In genomic region chr6:29627762-29628418, GRCh38 we compare ENCODE assay signal across 9 cellular contexts. TPM values are rescaled to one million over a fixed set of nuclear protein-coding genes. Genes with fewer than 3 reads are reported as not detected.
DNase-seq lines count a peak whose midpoint lies in the region; ATAC-seq and TF ChIP-seq lines count a peak whose summit lies in the region.
"Had no signal": no experiment of that assay in that cellular context is flagged by ENCODE, and none has a peak within 500 bp of the region (broad histone marks: within the 10 kb centered on the region; RNA-seq: fewer than 3 reads in every experiment).

No MANE protein-coding gene starts in this region.

- H3K27me3 Mint-ChIP-seq in activated T-helper 2 cell treated with anti-CD3 and anti-CD28 coated beads, Interferon-gamma antibody, Interleukin-2, Interleukin-4, amounts not matched to agents 10 μg/mL and 5 μg/mL and 100 μg/mL, durations not matched to agents 14 hours and 24 hours and 36 hours (ENCODE audit: low read depth) = peaks cover 53% of the 10 kb centered on the region
- peaks cover 13% of the 10 kb centered on the region for H3K27me3 Mint-ChIP-seq in stimulated activated naive CD8-positive, alpha-beta T cell treated with anti-CD3 and anti-CD28 coated beads, Interleukin-15, Interleukin-2, amounts not matched to agents 100 ng/mL and 50 ng/mL, for 24 hours

- ATAC-seq in HG03139 (IDR thresholded peaks at IDR 0.05; ENCODE audit: unreplicated experiment) = no peak

- H3K4me1 Mint-ChIP-seq in activated T-helper 2 cell treated with anti-CD3 and anti-CD28 coated beads, Interferon-gamma antibody, Interleukin-2, Interleukin-4, amounts not matched to agents 10 μg/mL and 5 μg/mL and 100 μg/mL, durations not matched to agents 14 hours and 24 hours and 36 hours (ENCODE audit: low read depth) = peaks cover 29% of the 10 kb centered on the region
- H3K4me1 Mint-ChIP-seq in stimulated activated naive CD8-positive, alpha-beta T cell treated with anti-CD3 and anti-CD28 coated beads, Interleukin-15, Interleukin-2, amounts not matched to agents 100 ng/mL and 50 ng/mL, for 24 hours (ENCODE audit: low read depth) = peaks cover 42% of the 10 kb centered on the region

- peak overlapping the region; percentile 84 for H3K4me2 ChIP-seq in fibroblast of lung (ENCODE audit: extremely low read depth, insufficient read depth, low read length)

- H3K9me3 Mint-ChIP-seq in activated T-helper 2 cell treated with anti-CD3 and anti-CD28 coated beads, Interferon-gamma antibody, Interleukin-2, Interleukin-4, amounts not matched to agents 10 μg/mL and 5 μg/mL and 100 μg/mL, durations not matched to agents 14 hours and 24 hours and 36 hours = no peaks in the 10 kb centered on the region
- H3K9me3 Mint-ChIP-seq in stimulated activated naive CD8-positive, alpha-beta T cell treated with anti-CD3 and anti-CD28 coated beads, Interleukin-15, Interleukin-2, amounts not matched to agents 100 ng/mL and 50 ng/mL, for 24 hours = no peaks in the 10 kb centered on the region

- H2AFZ ChIP-seq in fibroblast of lung (ENCODE audit: low read length) = peak overlapping the region; percentile 67

- H3K9ac ChIP-seq in fibroblast of lung (ENCODE audit: insufficient read depth, low read length) = peak overlapping the region; percentile 51

- H3K27me3 ChIP-seq in fibroblast of lung (ENCODE audit: control insufficient read depth, insufficient read depth, low read length) (no peaks in the 10 kb centered on the region), muscle layer of duodenum (ENCODE audit: low read depth, low read length) (no peaks in the 10 kb centered on the region)

- DNase-seq in NCI-H1417 (lab: John Stamatoyannopoulos, UW) (peak; percentile 10 to 67 (median 58)), NCI-H1417 treated with DMSO at 0.1 percent for 48 hours (lab: John Stamatoyannopoulos, UW) (no peak), OCI-M1 (lab: John Stamatoyannopoulos, UW) (peak; percentile 67), fibroblast of lung (ENCODE audit: low read depth in 2 of 2) (peak; percentile 87 to 89)
- no peak for DNase-seq in activated T-helper 2 cell treated with anti-CD3 and anti-CD28 coated beads, Interferon-gamma antibody, Interleukin-2, Interleukin-4, amounts not matched to agents 10 μg/mL and 5 μg/mL and 100 μg/mL, durations not matched to agents 14 hours and 24 hours and 36 hours (ENCODE audit: low spot score)

- peaks cover 3% of the 10 kb centered on the region for H3K36me3 Mint-ChIP-seq in activated T-helper 2 cell treated with anti-CD3 and anti-CD28 coated beads, Interferon-gamma antibody, Interleukin-2, Interleukin-4, amounts not matched to agents 10 μg/mL and 5 μg/mL and 100 μg/mL, durations not matched to agents 14 hours and 24 hours and 36 hours (ENCODE audit: low read depth)
- no peaks in the 10 kb centered on the region for H3K36me3 Mint-ChIP-seq in stimulated activated naive CD8-positive, alpha-beta T cell treated with anti-CD3 and anti-CD28 coated beads, Interleukin-15, Interleukin-2, amounts not matched to agents 100 ng/mL and 50 ng/mL, for 24 hours (ENCODE audit: low read depth)

- intact Hi-C loops in activated T-helper 2 cell treated with anti-CD3 and anti-CD28 coated beads, Interferon-gamma antibody, Interleukin-2, Interleukin-4, amounts not matched to agents 10 μg/mL and 5 μg/mL and 100 μg/mL, durations not matched to agents 14 hours and 24 hours and 36 hours (cut with micrococcal nuclease) = no loop called here

- no peaks in the 10 kb centered on the region for H3K79me2 ChIP-seq in fibroblast of lung (ENCODE audit: control insufficient read depth, insufficient read depth, low read length)

- H3K36me3 ChIP-seq in fibroblast of lung (ENCODE audit: control insufficient read depth, insufficient read depth, low read length) (peaks cover 6% of the 10 kb centered on the region), muscle layer of duodenum (ENCODE audit: control insufficient read depth in 1 of 2, insufficient read depth in 2 of 2, low read length in 2 of 2) (peaks cover 0 to 16% of the 10 kb centered on the region in 2 donors)

- H3K27ac ChIP-seq in fibroblast of lung (ENCODE audit: insufficient read depth, low read length) = peak overlapping the region; percentile 60
- H3K27ac ChIP-seq in muscle layer of duodenum (ENCODE audit: low read length) = peak overlapping the region; percentile 37
- H3K27ac ChIP-seq: C4-2B had no signal

- no peak overlapping the region for H3K27ac Mint-ChIP-seq in activated T-helper 2 cell treated with anti-CD3 and anti-CD28 coated beads, Interferon-gamma antibody, Interleukin-2, Interleukin-4, amounts not matched to agents 10 μg/mL and 5 μg/mL and 100 μg/mL, durations not matched to agents 14 hours and 24 hours and 36 hours
- peak overlapping the region; percentile 78 for H3K27ac Mint-ChIP-seq in stimulated activated naive CD8-positive, alpha-beta T cell treated with anti-CD3 and anti-CD28 coated beads, Interleukin-15, Interleukin-2, amounts not matched to agents 100 ng/mL and 50 ng/mL, for 24 hours

- peak overlapping the region; percentile 83 for H3K4me3 Mint-ChIP-seq in activated T-helper 2 cell treated with anti-CD3 and anti-CD28 coated beads, Interferon-gamma antibody, Interleukin-2, Interleukin-4, amounts not matched to agents 10 μg/mL and 5 μg/mL and 100 μg/mL, durations not matched to agents 14 hours and 24 hours and 36 hours (ENCODE audit: low read depth)
- peak overlapping the region; percentile 83 for H3K4me3 Mint-ChIP-seq in stimulated activated naive CD8-positive, alpha-beta T cell treated with anti-CD3 and anti-CD28 coated beads, Interleukin-15, Interleukin-2, amounts not matched to agents 100 ng/mL and 50 ng/mL, for 24 hours

- H4K20me1 ChIP-seq in fibroblast of lung (ENCODE audit: control insufficient read depth, extremely low read depth, insufficient read depth, low read length) = no peaks in the 10 kb centered on the region

- H3K9me3 ChIP-seq in fibroblast of lung (ENCODE audit: control insufficient read depth, insufficient read depth, low read depth, low read length) (no peaks in the 10 kb centered on the region), muscle layer of duodenum (ENCODE audit: control insufficient read depth in 1 of 2, low read length in 2 of 2) (no peaks in the 10 kb centered on the region)

- TF ChIP-seq CTCF in fibroblast of lung (conservative IDR thresholded peaks at IDR 0.05 in 1 of 2, IDR thresholded peaks at IDR 0.05 in 1 of 2; ENCODE audit: low read depth in 1 of 2, low read length in 2 of 2) = no peak

- peak overlapping the region; percentile 52 to 85 (median 72) for H3K4me3 ChIP-seq in fibroblast of lung (replicated peaks in 1 of 4; ENCODE audit: control extremely low read depth in 1 of 4, insufficient read depth in 1 of 4, low read depth in 3 of 4, low read length in 4 of 4)
- H3K4me3 ChIP-seq in muscle layer of duodenum (ENCODE audit: low read depth in 1 of 2, low read length in 2 of 2) = peak overlapping the region; percentile 63 to 76

- H3K4me1 ChIP-seq in fibroblast of lung (ENCODE audit: control insufficient read depth, extremely low read depth, insufficient read depth, low read length) (peaks cover 10% of the 10 kb centered on the region), muscle layer of duodenum (ENCODE audit: control insufficient read depth in 1 of 2, insufficient read depth in 2 of 2, low read length in 2 of 2) (peaks cover 5 to 31% of the 10 kb centered on the region in 2 donors)

RNA-seq across cellular contexts. Expression of gene GABBR1, which starts 5.1 kb away (rescaled TPM):
- total RNA-seq in activated T-helper 2 cell treated with anti-CD3 and anti-CD28 coated beads, Interferon-gamma antibody, Interleukin-2, Interleukin-4, amounts not matched to agents 10 μg/mL and 5 μg/mL and 100 μg/mL, durations not matched to agents 14 hours and 24 hours and 36 hours = 17.0 and 21.1 TPM in 2 replicates
- 10.5 and 13.4 TPM in 2 replicates for total RNA-seq in fibroblast of lung
- 8.7 and 10.9 TPM in 2 replicates for polyA plus RNA-seq in fibroblast of lung
- 7.3 and 9.1 TPM in 2 replicates for polyA plus RNA-seq in fibroblast of lung (2012)
- 9.1 and 25.4 TPM in 2 replicates for polyA minus RNA-seq in fibroblast of lung (ENCODE audit: low replicate concordance)

RNA-seq across cellular contexts. Expression of gene MOG, which starts 29.0 kb away (rescaled TPM):
- total RNA-seq in activated T-helper 2 cell treated with anti-CD3 and anti-CD28 coated beads, Interferon-gamma antibody, Interleukin-2, Interleukin-4, amounts not matched to agents 10 μg/mL and 5 μg/mL and 100 μg/mL, durations not matched to agents 14 hours and 24 hours and 36 hours = not detected in 2 replicates
- total RNA-seq in fibroblast of lung = not detected in 2 replicates
- polyA plus RNA-seq in fibroblast of lung = not detected in 2 replicates
- not detected in 2 replicates for polyA plus RNA-seq in fibroblast of lung (2012)
- not detected in 2 replicates for polyA minus RNA-seq in fibroblast of lung (ENCODE audit: low replicate concordance)

RNA-seq across cellular contexts. Expression of gene OR2H2, which starts 43.0 kb away (rescaled TPM):
- not detected in 2 replicates for total RNA-seq in activated T-helper 2 cell treated with anti-CD3 and anti-CD28 coated beads, Interferon-gamma antibody, Interleukin-2, Interleukin-4, amounts not matched to agents 10 μg/mL and 5 μg/mL and 100 μg/mL, durations not matched to agents 14 hours and 24 hours and 36 hours
- total RNA-seq in fibroblast of lung = not detected in 2 replicates
- polyA plus RNA-seq in fibroblast of lung = not detected in 2 replicates
- polyA plus RNA-seq in fibroblast of lung (2012) = not detected in 2 replicates
- not detected in 2 replicates for polyA minus RNA-seq in fibroblast of lung (ENCODE audit: low replicate concordance)

RNA-seq across cellular contexts. Expression of gene ZFP57, which starts 53.1 kb away (rescaled TPM):
- total RNA-seq in activated T-helper 2 cell treated with anti-CD3 and anti-CD28 coated beads, Interferon-gamma antibody, Interleukin-2, Interleukin-4, amounts not matched to agents 10 μg/mL and 5 μg/mL and 100 μg/mL, durations not matched to agents 14 hours and 24 hours and 36 hours = 2.6 and 3.0 TPM in 2 replicates
- total RNA-seq in fibroblast of lung = not detected in 2 replicates
- polyA plus RNA-seq in fibroblast of lung = not detected in 2 replicates
- polyA plus RNA-seq in fibroblast of lung (2012) = not detected in 2 replicates
- not detected in 2 replicates for polyA minus RNA-seq in fibroblast of lung (ENCODE audit: low replicate concordance)

Comparison
In these comparisons a context has a peak if more than half of its experiments do, and no peak if none do; other contexts are left out.
1. DNase-seq: peak in NCI-H1417 (3 of 3), OCI-M1 (single experiment) and fibroblast of lung (2 of 2); none in NCI-H1417 treated with DMSO at 0.1 percent for 48 hours (single experiment) and activated T-helper 2 cell treated with anti-CD3 and anti-CD28 coated beads, Interferon-gamma antibody, Interleukin-2, Interleukin-4, amounts not matched to agents 10 μg/mL and 5 μg/mL and 100 μg/mL, durations not matched to agents 14 hours and 24 hours and 36 hours (single experiment).